Comparison of ENCODE assay signal across 7 cellular contexts in the genomic region with DNA sequence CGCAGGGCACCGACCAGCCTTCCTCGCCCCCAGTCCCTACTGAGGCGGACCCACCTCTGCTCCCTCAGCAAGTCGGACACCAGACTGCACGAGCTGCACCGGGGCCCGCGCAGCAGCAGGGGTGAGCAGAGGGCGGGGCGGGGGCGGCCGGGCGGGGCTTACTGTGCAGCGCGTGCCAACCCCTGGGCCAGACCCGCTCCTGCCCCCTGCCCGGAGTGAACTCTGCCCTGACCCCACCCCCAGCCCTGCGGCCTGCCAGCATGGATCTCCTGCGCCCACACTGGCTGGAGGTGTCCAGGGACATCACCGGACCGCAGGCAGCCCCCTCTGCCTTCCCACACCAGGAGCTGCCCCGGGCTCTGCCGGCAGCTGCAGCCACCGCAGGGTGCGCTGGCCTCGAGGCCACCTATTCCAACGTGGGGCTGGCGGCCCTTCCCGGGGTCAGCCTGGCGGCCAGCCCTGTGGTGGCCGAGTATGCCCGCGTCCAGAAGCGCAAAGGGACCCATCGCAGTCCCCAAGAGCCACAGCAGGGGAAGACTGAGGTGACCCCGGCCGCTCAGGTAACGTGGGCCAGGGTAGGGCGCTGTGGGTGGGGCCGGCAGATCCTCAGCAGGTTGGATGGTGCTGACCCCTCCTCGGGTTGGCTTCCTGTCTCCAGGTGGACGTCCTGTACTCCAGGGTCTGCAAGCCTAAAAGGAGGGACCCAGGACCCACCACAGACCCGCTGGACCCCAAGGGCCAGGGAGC. TPM values are rescaled to one million over a fixed set of nuclear protein-coding genes. Genes with fewer than 3 reads are reported as not detected.
DNase-seq lines count a peak whose midpoint lies in the region; ATAC-seq and TF ChIP-seq lines count a peak whose summit lies in the region.

No MANE protein-coding gene starts in this region.

- H3K36me3 ChIP-seq in esophagus muscularis mucosa (peaks cover 33 to 56% (median 49%) of the 10 kb centered on the region in 4 donors), smooth muscle cell (ENCODE audit: low read depth) (no peaks in the 10 kb centered on the region)

- no peaks in the 10 kb centered on the region for H3K79me2 ChIP-seq in smooth muscle cell (ENCODE audit: low read depth)

- H3K9ac ChIP-seq in smooth muscle cell (ENCODE audit: low read depth), result no peak overlapping the region

- intact Hi-C loops in esophagus muscularis mucosa (cut with DNase I), result no loop called here

- H4K20me1 ChIP-seq in smooth muscle cell (ENCODE audit: low read depth), result peaks cover 55% of the 10 kb centered on the region

- DNase-seq in GM19238 (ENCODE audit: insufficient read length, low spot score) (peak; percentile 64), SW480 (ENCODE audit: low spot score) (peak; percentile 37), esophagus muscularis mucosa (ENCODE audit: extremely low spot score) (no peak), smooth muscle cell (lab: John Stamatoyannopoulos, UW; ENCODE audit: unreplicated experiment) (no peak), glomerular visceral epithelial cell (ENCODE audit: extremely low spot score) (no peak)

- H2AFZ ChIP-seq in smooth muscle cell (ENCODE audit: low read depth), result no peak overlapping the region

- ATAC-seq in GM21723 (IDR thresholded peaks at IDR 0.05; ENCODE audit: unreplicated experiment) (no peak), GM18868 (IDR thresholded peaks at IDR 0.05; ENCODE audit: unreplicated experiment) (no peak)

- H3F3A ChIP-seq in smooth muscle cell (ENCODE audit: low read depth), result peaks cover 18% of the 10 kb centered on the region

- 70% methylated on average over 11 of the region's 44 CpGs for WGBS in esophagus muscularis mucosa
- 34% methylated on average over 27 of the region's 44 CpGs for WGBS in smooth muscle cell (ENCODE audit: low lambda C conversion rate)

- H3K4me1 ChIP-seq in esophagus muscularis mucosa, result peaks cover 39 to 64% (median 52%) of the 10 kb centered on the region in 4 donors
- peaks cover 30% of the 10 kb centered on the region for H3K4me1 ChIP-seq in smooth muscle cell (ENCODE audit: low read depth)

- H3K4me2 ChIP-seq in smooth muscle cell, result peak overlapping the region; percentile 96

- no peaks in the 10 kb centered on the region for H3K9me3 ChIP-seq in esophagus muscularis mucosa
- no peaks in the 10 kb centered on the region for H3K9me3 ChIP-seq in smooth muscle cell (replicated peaks; ENCODE audit: low read depth)

- no peak for TF ChIP-seq POLR2A in esophagus muscularis mucosa (IDR thresholded peaks at IDR 0.05; ENCODE audit: low read depth)

- TF ChIP-seq EP300 in esophagus muscularis mucosa (IDR thresholded peaks at IDR 0.05), result no peak

- TF ChIP-seq CTCF in esophagus muscularis mucosa (IDR thresholded peaks at IDR 0.05), result no peak
- no peak for TF ChIP-seq CTCF in smooth muscle cell (IDR thresholded peaks at IDR 0.05; ENCODE audit: borderline replicate concordance, insufficient read depth, poor library complexity, severe bottlenecking)

- H3K4me3 ChIP-seq in esophagus muscularis mucosa (peak overlapping the region; percentile 31 to 87 (median 64)), smooth muscle cell (peak overlapping the region; percentile 58)

- H3K27ac ChIP-seq in esophagus muscularis mucosa (replicated peaks in 1 of 4) (peak overlapping the region; percentile 85 to 93 (median 90)), smooth muscle cell (ENCODE audit: low read depth) (no peak overlapping the region)

- H3K27me3 ChIP-seq in esophagus muscularis mucosa, result no peaks in the 10 kb centered on the region
- no peaks in the 10 kb centered on the region for H3K27me3 ChIP-seq in smooth muscle cell (ENCODE audit: low read depth)

RNA-seq across cellular contexts. Expression of gene SLC2A4RG, which starts 1.5 kb away (rescaled TPM):
- total RNA-seq in esophagus muscularis mucosa (10 to 100 TPM; 41.4 to 67.1 (median 52.7) TPM), smooth muscle cell (24.4 and 43.7 TPM in 2 replicates)
- 45.6 and 58.4 TPM in 2 replicates for polyA plus RNA-seq in smooth muscle cell

RNA-seq across cellular contexts. Expression of gene LIME1, which starts 1.6 kb away (rescaled TPM):
- total RNA-seq in esophagus muscularis mucosa (10 to 100 TPM in 2 of 4 donors, 1 to 10 TPM in 2; 9.4 to 15.4 (median 10.9) TPM), smooth muscle cell (2.9 and 7.2 TPM in 2 replicates)
- 6.0 and 6.9 TPM in 2 replicates for polyA plus RNA-seq in smooth muscle cell

RNA-seq across cellular contexts. Expression of gene ZGPAT, which starts 30.3 kb away (rescaled TPM):
- total RNA-seq in esophagus muscularis mucosa (10 to 100 TPM; 22.5 to 38.9 (median 28.6) TPM), smooth muscle cell (8.3 and 13.8 TPM in 2 replicates)
- polyA plus RNA-seq in smooth muscle cell, result 32.3 and 36.2 TPM in 2 replicates

RNA-seq across cellular contexts. Expression of gene ARFRP1, which starts 30.3 kb away (rescaled TPM):
- total RNA-seq in esophagus muscularis mucosa (10 to 100 TPM; 34.1 to 46.5 (median 44.6) TPM), smooth muscle cell (11.8 and 27.4 TPM in 2 replicates)
- 42.3 and 51.9 TPM in 2 replicates for polyA plus RNA-seq in smooth muscle cell

RNA-seq across cellular contexts. Expression of gene TNFRSF6B, which starts 41.7 kb away (rescaled TPM):
- total RNA-seq in esophagus muscularis mucosa, result 10 to 100 TPM in 3 of 4 donors, 1 to 10 TPM in 1; 5.0 to 67.8 (median 26.5) TPM
- total RNA-seq in smooth muscle cell, result 9.2 and 13.1 TPM in 2 replicates
- 13.1 and 17.1 TPM in 2 replicates for polyA plus RNA-seq in smooth muscle cell

Comparison
In these comparisons a context has a peak if more than half of its experiments do, and no peak if none do; other contexts are left out.
1. DNase-seq: peak in GM19238 (single experiment) and SW480 (single experiment); none in esophagus muscularis mucosa (single experiment), smooth muscle cell (single experiment) and glomerular visceral epithelial cell (single experiment).